In genomic region chr3:23915537-23916108, GRCh38 we compare ENCODE assay signal across 1 cellular context.
TF ChIP-seq lines count a peak whose summit lies in the region.

No MANE protein-coding gene starts in this region.

TF ChIP-seq in HEK293, 187 proteins besides CTCF, POLR2A, EP300 and RAD21 (continued from another document):
- no peak for TF ChIP-seq ZNF513 (tag by site-specific recombination; IDR thresholded peaks at IDR 0.05)
- TF ChIP-seq ZNF621 (tag by site-specific recombination; IDR thresholded peaks at IDR 0.05) = no peak
- no peak for TF ChIP-seq ZNF596 (tag by site-specific recombination; IDR thresholded peaks at IDR 0.05)
- TF ChIP-seq ZNF530 (tag by site-specific recombination; IDR thresholded peaks at IDR 0.05; ENCODE audit: low read depth) = no peak
- no peak for TF ChIP-seq GLI4 (tag by site-specific recombination; IDR thresholded peaks at IDR 0.05)
- TF ChIP-seq ZNF433 (tag by site-specific recombination; IDR thresholded peaks at IDR 0.05; ENCODE audit: low read depth) = no peak
- 0 out of 2 replicates have a peak, but pooled peaks have one; percentile 27 for TF ChIP-seq BCL11B (tag by site-specific recombination; IDR thresholded peaks at IDR 0.05; ENCODE audit: low read depth)
- no peak for TF ChIP-seq ZNF426 (tag by site-specific recombination; IDR thresholded peaks at IDR 0.05)
- TF ChIP-seq RBAK (tag by site-specific recombination; IDR thresholded peaks at IDR 0.05) = no peak
- no peak for TF ChIP-seq ZNF660 (tag by site-specific recombination; IDR thresholded peaks at IDR 0.05)
- TF ChIP-seq ZNF175 (tag by site-specific recombination; IDR thresholded peaks at IDR 0.05) = no peak
- TF ChIP-seq TSHZ1 (tag by site-specific recombination; IDR thresholded peaks at IDR 0.05; ENCODE audit: borderline replicate concordance) = no peak
- no peak for TF ChIP-seq ZNF133 (tag by site-specific recombination; IDR thresholded peaks at IDR 0.05)
- TF ChIP-seq ZFP69B (tag by site-specific recombination; IDR thresholded peaks at IDR 0.05) = peak; percentile 56
- no peak for TF ChIP-seq ZNF704 (tag by site-specific recombination; IDR thresholded peaks at IDR 0.05)
- TF ChIP-seq ZNF645 (tag by site-specific recombination; IDR thresholded peaks at IDR 0.05) = no peak
- TF ChIP-seq ZXDB (tag by site-specific recombination; IDR thresholded peaks at IDR 0.05) = peak; percentile 45; the same call in 1 of the 2 replicates
- TF ChIP-seq KLF17 (tag by site-specific recombination; IDR thresholded peaks at IDR 0.05) = no peak
- no peak for TF ChIP-seq ZNF473 (tag by site-specific recombination; IDR thresholded peaks at IDR 0.05)
- TF ChIP-seq ZBTB21 (tag by site-specific recombination; IDR thresholded peaks at IDR 0.05) = peak; percentile 98
- no peak for TF ChIP-seq ZBTB26 (tag by site-specific recombination; optimal IDR thresholded peaks at IDR 0.05)
- TF ChIP-seq ZNF544 (tag by site-specific recombination; IDR thresholded peaks at IDR 0.05) = no peak
- no peak; the same call in 1 of the 2 replicates for TF ChIP-seq OVOL3 (tag by site-specific recombination; IDR thresholded peaks at IDR 0.05)
- peak; percentile 16; the same call in 1 of the 2 replicates for TF ChIP-seq ZNF24 (tag by site-specific recombination; IDR thresholded peaks at IDR 0.05)
- TF ChIP-seq ZNF501 (tag by site-specific recombination; IDR thresholded peaks at IDR 0.05) = peak; percentile 77; the same call in 1 of the 2 replicates
- no peak for TF ChIP-seq ZNF529 (tag by site-specific recombination; IDR thresholded peaks at IDR 0.05; ENCODE audit: insufficient replicate concordance)
- TF ChIP-seq KLF7 (tag by site-specific recombination; IDR thresholded peaks at IDR 0.05; ENCODE audit: borderline replicate concordance) = no peak
- no peak for TF ChIP-seq ZNF148 (tag by site-specific recombination; IDR thresholded peaks at IDR 0.05; ENCODE audit: borderline replicate concordance)
- no peak for TF ChIP-seq ZNF610 (tag by site-specific recombination; IDR thresholded peaks at IDR 0.05; ENCODE audit: borderline replicate concordance)
- no peak for TF ChIP-seq ZNF280D (tag by site-specific recombination; IDR thresholded peaks at IDR 0.05)
- no peak for TF ChIP-seq ZNF548 (tag by site-specific recombination; IDR thresholded peaks at IDR 0.05)
- TF ChIP-seq ZNF16 (tag by site-specific recombination; IDR thresholded peaks at IDR 0.05; ENCODE audit: low read depth) = no peak
- no peak for TF ChIP-seq ZSCAN16 (tag by site-specific recombination; IDR thresholded peaks at IDR 0.05)
- TF ChIP-seq ZSCAN5A (tag by site-specific recombination; IDR thresholded peaks at IDR 0.05) = no peak
- TF ChIP-seq GLI2 (tag by site-specific recombination; IDR thresholded peaks at IDR 0.05; ENCODE audit: borderline replicate concordance, low read depth) = no peak
- TF ChIP-seq ZNF423 (tag by site-specific recombination; IDR thresholded peaks at IDR 0.05) = no peak
- no peak for TF ChIP-seq MYNN (tag by site-specific recombination; IDR thresholded peaks at IDR 0.05; ENCODE audit: borderline replicate concordance)
- TF ChIP-seq ZBTB6 (tag by site-specific recombination; IDR thresholded peaks at IDR 0.05) = no peak
TF ChIP-seq in HEK293: peak in this region for 52.
